In the genomic region with DNA sequence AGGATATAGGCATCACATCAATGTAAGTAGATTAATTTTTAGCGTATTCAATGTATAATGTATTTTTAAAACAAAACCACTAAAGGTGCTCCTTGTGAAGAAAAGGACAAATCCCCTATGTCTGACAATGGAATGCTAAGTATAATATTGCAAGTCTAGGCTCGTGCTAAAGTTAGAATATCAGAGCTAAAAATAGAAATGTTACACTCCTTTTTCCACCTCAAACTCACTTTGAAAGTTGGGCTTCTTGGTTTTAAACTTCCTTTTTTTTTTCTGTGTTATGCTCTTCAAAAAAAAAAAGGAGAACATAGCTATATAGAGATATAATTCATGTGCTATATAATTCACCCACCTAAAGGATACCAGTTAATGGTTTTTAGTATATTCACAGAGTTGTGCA, we compare ENCODE assay signal across 2 cellular contexts.
TF ChIP-seq lines count a peak whose summit lies in the region.

No MANE protein-coding gene starts in this region.

TF ChIP-seq in K562, 482 proteins besides CTCF, POLR2A, EP300 and RAD21:
- TF ChIP-seq CXXC5 (CRISPR knock-in tag; IDR thresholded peaks at IDR 0.05) (no peak), HMGN3 (IDR thresholded peaks at IDR 0.05; ENCODE audit: borderline replicate concordance, extremely low read depth, insufficient read length, low read depth, low read length) (no peak), TCF7L2 (IDR thresholded peaks at IDR 0.05; ENCODE audit: low read depth, low read length) (no peak), TARDBP (IDR thresholded peaks at IDR 0.05) (no peak), ZNF717 (CRISPR knock-in tag; IDR thresholded peaks at IDR 0.05) (no peak), ETV1 (tag; conservative IDR thresholded peaks at IDR 0.05; ENCODE audit: low read depth) (no peak), PCBP2 (IDR thresholded peaks at IDR 0.05; ENCODE audit: low read depth, low read length, poor library complexity, severe bottlenecking) (no peak), MTF1 (CRISPR knock-in tag; IDR thresholded peaks at IDR 0.05; ENCODE audit: borderline replicate concordance) (no peak), MEF2D (tag; conservative IDR thresholded peaks at IDR 0.05; ENCODE audit: low read depth) (peak; percentile 70; the same call in 1 of the 2 replicates), MXI1 (IDR thresholded peaks at IDR 0.05; ENCODE audit: low read depth, low read length) (no peak), MEF2A (IDR thresholded peaks at IDR 0.05; ENCODE audit: control insufficient read depth, low read depth, low read length) (peak; percentile 76; the same call in 1 of the 2 replicates), BHLHE40 (IDR thresholded peaks at IDR 0.05; ENCODE audit: low read length) (no peak)
- TF ChIP-seq, protein P1, sequence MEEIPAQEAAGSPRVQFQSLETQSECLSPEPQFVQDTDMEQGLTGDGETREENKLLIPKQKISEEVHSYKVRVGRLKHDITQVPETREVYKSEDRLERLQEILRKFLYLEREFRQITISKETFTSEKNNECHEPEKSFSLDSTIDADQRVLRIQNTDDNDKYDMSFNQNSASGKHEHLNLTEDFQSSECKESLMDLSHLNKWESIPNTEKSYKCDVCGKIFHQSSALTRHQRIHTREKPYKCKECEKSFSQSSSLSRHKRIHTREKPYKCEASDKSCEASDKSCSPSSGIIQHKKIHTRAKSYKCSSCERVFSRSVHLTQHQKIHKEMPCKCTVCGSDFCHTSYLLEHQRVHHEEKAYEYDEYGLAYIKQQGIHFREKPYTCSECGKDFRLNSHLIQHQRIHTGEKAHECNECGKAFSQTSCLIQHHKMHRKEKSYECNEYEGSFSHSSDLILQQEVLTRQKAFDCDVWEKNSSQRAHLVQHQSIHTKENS (CRISPR knock-in tag; IDR thresholded peaks at IDR 0.05): no peak
- TF ChIP-seq, protein P2, sequence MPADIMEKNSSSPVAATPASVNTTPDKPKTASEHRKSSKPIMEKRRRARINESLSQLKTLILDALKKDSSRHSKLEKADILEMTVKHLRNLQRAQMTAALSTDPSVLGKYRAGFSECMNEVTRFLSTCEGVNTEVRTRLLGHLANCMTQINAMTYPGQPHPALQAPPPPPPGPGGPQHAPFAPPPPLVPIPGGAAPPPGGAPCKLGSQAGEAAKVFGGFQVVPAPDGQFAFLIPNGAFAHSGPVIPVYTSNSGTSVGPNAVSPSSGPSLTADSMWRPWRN (IDR thresholded peaks at IDR 0.05; ENCODE audit: low read depth): no peak
- TF ChIP-seq, protein P3, sequence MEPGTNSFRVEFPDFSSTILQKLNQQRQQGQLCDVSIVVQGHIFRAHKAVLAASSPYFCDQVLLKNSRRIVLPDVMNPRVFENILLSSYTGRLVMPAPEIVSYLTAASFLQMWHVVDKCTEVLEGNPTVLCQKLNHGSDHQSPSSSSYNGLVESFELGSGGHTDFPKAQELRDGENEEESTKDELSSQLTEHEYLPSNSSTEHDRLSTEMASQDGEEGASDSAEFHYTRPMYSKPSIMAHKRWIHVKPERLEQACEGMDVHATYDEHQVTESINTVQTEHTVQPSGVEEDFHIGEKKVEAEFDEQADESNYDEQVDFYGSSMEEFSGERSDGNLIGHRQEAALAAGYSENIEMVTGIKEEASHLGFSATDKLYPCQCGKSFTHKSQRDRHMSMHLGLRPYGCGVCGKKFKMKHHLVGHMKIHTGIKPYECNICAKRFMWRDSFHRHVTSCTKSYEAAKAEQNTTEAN (CRISPR knock-in tag; IDR thresholded peaks at IDR 0.05): no peak
- TF ChIP-seq, protein P4, sequence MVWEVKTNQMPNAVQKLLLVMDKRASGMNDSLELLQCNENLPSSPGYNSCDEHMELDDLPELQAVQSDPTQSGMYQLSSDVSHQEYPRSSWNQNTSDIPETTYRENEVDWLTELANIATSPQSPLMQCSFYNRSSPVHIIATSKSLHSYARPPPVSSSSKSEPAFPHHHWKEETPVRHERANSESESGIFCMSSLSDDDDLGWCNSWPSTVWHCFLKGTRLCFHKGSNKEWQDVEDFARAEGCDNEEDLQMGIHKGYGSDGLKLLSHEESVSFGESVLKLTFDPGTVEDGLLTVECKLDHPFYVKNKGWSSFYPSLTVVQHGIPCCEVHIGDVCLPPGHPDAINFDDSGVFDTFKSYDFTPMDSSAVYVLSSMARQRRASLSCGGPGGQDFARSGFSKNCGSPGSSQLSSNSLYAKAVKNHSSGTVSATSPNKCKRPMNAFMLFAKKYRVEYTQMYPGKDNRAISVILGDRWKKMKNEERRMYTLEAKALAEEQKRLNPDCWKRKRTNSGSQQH (CRISPR knock-in tag; IDR thresholded peaks at IDR 0.05): no peak
TF ChIP-seq in K562: peak in this region for 2.

TF ChIP-seq in WTC11, 78 proteins besides CTCF, POLR2A, EP300 and RAD21 (continues in another document):
- TF ChIP-seq, protein P5, sequence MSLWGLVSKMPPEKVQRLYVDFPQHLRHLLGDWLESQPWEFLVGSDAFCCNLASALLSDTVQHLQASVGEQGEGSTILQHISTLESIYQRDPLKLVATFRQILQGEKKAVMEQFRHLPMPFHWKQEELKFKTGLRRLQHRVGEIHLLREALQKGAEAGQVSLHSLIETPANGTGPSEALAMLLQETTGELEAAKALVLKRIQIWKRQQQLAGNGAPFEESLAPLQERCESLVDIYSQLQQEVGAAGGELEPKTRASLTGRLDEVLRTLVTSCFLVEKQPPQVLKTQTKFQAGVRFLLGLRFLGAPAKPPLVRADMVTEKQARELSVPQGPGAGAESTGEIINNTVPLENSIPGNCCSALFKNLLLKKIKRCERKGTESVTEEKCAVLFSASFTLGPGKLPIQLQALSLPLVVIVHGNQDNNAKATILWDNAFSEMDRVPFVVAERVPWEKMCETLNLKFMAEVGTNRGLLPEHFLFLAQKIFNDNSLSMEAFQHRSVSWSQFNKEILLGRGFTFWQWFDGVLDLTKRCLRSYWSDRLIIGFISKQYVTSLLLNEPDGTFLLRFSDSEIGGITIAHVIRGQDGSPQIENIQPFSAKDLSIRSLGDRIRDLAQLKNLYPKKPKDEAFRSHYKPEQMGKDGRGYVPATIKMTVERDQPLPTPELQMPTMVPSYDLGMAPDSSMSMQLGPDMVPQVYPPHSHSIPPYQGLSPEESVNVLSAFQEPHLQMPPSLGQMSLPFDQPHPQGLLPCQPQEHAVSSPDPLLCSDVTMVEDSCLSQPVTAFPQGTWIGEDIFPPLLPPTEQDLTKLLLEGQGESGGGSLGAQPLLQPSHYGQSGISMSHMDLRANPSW (CRISPR knock-in tag; conservative IDR thresholded peaks at IDR 0.05; ENCODE audit: low read depth): no peak
- TF ChIP-seq, protein P6, sequence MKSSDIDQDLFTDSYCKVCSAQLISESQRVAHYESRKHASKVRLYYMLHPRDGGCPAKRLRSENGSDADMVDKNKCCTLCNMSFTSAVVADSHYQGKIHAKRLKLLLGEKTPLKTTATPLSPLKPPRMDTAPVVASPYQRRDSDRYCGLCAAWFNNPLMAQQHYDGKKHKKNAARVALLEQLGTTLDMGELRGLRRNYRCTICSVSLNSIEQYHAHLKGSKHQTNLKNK (CRISPR knock-in tag; IDR thresholded peaks at IDR 0.05): no peak
- TF ChIP-seq ETV6 (CRISPR knock-in tag; IDR thresholded peaks at IDR 0.05) (no peak), NFE2L1 (CRISPR knock-in tag; IDR thresholded peaks at IDR 0.05) (no peak), NR2C2 (CRISPR knock-in tag; IDR thresholded peaks at IDR 0.05) (no peak), ATF1 (CRISPR knock-in tag; IDR thresholded peaks at IDR 0.05) (no peak), MXD4 (CRISPR knock-in tag; IDR thresholded peaks at IDR 0.05; ENCODE audit: borderline replicate concordance) (no peak), NFYB (CRISPR knock-in tag; conservative IDR thresholded peaks at IDR 0.05; ENCODE audit: low read depth) (no peak), FOXJ3 (CRISPR knock-in tag; IDR thresholded peaks at IDR 0.05; ENCODE audit: borderline replicate concordance) (no peak), FOXK1 (CRISPR knock-in tag; IDR thresholded peaks at IDR 0.05) (no peak)
- TF ChIP-seq, protein P7, sequence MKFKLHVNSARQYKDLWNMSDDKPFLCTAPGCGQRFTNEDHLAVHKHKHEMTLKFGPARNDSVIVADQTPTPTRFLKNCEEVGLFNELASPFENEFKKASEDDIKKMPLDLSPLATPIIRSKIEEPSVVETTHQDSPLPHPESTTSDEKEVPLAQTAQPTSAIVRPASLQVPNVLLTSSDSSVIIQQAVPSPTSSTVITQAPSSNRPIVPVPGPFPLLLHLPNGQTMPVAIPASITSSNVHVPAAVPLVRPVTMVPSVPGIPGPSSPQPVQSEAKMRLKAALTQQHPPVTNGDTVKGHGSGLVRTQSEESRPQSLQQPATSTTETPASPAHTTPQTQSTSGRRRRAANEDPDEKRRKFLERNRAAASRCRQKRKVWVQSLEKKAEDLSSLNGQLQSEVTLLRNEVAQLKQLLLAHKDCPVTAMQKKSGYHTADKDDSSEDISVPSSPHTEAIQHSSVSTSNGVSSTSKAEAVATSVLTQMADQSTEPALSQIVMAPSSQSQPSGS (CRISPR knock-in tag; IDR thresholded peaks at IDR 0.05; ENCODE audit: borderline replicate concordance, low read depth): no peak
- TF ChIP-seq, protein P8, sequence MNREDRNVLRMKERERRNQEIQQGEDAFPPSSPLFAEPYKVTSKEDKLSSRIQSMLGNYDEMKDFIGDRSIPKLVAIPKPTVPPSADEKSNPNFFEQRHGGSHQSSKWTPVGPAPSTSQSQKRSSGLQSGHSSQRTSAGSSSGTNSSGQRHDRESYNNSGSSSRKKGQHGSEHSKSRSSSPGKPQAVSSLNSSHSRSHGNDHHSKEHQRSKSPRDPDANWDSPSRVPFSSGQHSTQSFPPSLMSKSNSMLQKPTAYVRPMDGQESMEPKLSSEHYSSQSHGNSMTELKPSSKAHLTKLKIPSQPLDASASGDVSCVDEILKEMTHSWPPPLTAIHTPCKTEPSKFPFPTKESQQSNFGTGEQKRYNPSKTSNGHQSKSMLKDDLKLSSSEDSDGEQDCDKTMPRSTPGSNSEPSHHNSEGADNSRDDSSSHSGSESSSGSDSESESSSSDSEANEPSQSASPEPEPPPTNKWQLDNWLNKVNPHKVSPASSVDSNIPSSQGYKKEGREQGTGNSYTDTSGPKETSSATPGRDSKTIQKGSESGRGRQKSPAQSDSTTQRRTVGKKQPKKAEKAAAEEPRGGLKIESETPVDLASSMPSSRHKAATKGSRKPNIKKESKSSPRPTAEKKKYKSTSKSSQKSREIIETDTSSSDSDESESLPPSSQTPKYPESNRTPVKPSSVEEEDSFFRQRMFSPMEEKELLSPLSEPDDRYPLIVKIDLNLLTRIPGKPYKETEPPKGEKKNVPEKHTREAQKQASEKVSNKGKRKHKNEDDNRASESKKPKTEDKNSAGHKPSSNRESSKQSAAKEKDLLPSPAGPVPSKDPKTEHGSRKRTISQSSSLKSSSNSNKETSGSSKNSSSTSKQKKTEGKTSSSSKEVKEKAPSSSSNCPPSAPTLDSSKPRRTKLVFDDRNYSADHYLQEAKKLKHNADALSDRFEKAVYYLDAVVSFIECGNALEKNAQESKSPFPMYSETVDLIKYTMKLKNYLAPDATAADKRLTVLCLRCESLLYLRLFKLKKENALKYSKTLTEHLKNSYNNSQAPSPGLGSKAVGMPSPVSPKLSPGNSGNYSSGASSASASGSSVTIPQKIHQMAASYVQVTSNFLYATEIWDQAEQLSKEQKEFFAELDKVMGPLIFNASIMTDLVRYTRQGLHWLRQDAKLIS (CRISPR knock-in tag; IDR thresholded peaks at IDR 0.05; ENCODE audit: borderline replicate concordance): no peak
- TF ChIP-seq, protein P9, sequence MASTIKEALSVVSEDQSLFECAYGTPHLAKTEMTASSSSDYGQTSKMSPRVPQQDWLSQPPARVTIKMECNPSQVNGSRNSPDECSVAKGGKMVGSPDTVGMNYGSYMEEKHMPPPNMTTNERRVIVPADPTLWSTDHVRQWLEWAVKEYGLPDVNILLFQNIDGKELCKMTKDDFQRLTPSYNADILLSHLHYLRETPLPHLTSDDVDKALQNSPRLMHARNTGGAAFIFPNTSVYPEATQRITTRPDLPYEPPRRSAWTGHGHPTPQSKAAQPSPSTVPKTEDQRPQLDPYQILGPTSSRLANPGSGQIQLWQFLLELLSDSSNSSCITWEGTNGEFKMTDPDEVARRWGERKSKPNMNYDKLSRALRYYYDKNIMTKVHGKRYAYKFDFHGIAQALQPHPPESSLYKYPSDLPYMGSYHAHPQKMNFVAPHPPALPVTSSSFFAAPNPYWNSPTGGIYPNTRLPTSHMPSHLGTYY (CRISPR knock-in tag; IDR thresholded peaks at IDR 0.05): no peak
- TF ChIP-seq, protein P10, sequence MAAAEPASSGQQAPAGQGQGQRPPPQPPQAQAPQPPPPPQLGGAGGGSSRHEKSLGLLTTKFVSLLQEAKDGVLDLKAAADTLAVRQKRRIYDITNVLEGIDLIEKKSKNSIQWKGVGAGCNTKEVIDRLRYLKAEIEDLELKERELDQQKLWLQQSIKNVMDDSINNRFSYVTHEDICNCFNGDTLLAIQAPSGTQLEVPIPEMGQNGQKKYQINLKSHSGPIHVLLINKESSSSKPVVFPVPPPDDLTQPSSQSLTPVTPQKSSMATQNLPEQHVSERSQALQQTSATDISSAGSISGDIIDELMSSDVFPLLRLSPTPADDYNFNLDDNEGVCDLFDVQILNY (CRISPR knock-in tag; IDR thresholded peaks at IDR 0.05): no peak
- TF ChIP-seq, protein P11, sequence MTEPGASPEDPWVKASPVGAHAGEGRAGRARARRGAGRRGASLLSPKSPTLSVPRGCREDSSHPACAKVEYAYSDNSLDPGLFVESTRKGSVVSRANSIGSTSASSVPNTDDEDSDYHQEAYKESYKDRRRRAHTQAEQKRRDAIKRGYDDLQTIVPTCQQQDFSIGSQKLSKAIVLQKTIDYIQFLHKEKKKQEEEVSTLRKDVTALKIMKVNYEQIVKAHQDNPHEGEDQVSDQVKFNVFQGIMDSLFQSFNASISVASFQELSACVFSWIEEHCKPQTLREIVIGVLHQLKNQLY (CRISPR knock-in tag; IDR thresholded peaks at IDR 0.05): no peak
- TF ChIP-seq, protein P12, sequence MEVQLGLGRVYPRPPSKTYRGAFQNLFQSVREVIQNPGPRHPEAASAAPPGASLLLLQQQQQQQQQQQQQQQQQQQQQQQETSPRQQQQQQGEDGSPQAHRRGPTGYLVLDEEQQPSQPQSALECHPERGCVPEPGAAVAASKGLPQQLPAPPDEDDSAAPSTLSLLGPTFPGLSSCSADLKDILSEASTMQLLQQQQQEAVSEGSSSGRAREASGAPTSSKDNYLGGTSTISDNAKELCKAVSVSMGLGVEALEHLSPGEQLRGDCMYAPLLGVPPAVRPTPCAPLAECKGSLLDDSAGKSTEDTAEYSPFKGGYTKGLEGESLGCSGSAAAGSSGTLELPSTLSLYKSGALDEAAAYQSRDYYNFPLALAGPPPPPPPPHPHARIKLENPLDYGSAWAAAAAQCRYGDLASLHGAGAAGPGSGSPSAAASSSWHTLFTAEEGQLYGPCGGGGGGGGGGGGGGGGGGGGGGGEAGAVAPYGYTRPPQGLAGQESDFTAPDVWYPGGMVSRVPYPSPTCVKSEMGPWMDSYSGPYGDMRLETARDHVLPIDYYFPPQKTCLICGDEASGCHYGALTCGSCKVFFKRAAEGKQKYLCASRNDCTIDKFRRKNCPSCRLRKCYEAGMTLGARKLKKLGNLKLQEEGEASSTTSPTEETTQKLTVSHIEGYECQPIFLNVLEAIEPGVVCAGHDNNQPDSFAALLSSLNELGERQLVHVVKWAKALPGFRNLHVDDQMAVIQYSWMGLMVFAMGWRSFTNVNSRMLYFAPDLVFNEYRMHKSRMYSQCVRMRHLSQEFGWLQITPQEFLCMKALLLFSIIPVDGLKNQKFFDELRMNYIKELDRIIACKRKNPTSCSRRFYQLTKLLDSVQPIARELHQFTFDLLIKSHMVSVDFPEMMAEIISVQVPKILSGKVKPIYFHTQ (CRISPR knock-in tag; IDR thresholded peaks at IDR 0.05): no peak
